ENCODE assay signal across 27 cellular contexts in the genomic region with DNA sequence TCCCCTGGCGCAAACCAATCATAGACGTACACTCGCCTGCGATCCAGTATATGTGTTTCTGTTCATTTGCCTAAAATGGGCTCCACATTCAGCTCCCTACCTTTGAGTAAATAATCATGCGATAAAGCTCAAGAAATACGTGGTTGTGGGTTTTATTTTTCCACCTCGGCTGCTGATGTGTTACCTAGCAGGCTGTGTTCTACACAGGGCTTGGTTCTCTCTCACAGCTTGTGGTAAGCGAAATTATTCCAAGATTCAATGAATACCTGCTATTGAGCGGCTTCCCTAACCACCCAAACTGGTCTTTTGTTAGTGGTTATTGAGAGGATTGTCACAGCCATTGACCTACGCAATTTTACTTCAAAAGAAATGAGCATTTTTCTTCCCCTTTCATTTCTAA.
DNase-seq lines count a peak whose midpoint lies in the region; ATAC-seq, FAIRE-seq and TF ChIP-seq lines count a peak whose summit lies in the region.
"Had no signal": no experiment of that assay in that cellular context is flagged by ENCODE, and none has a peak within 500 bp of the region (broad histone marks: within the 10 kb centered on the region; RNA-seq: fewer than 3 reads in every experiment).

No MANE protein-coding gene starts in this region.

- no peaks in the 10 kb centered on the region for H3K9me3 ChIP-seq in A549
- H3K9me3 ChIP-seq: BLaER1 treated with 17β-estradiol and CSF1 and Interleukin-3, amounts not matched to agents 10 nM and 100 nM; HAP-1; MG63; SJSA1 had no signal

- no peak for TF ChIP-seq POLR2A in A549 (IDR thresholded peaks at IDR 0.05; ENCODE audit: low read length)

- peak overlapping the region; percentile 75 for H3K27ac Mint-ChIP-seq in mesothelial cell of epicardium
- peak overlapping the region; percentile 71 for H3K27ac Mint-ChIP-seq in progenitor cell of endocrine pancreas
- H3K27ac Mint-ChIP-seq: CD4-positive, alpha-beta T cell; HFFc6 had no signal

- no peaks in the 10 kb centered on the region for H3K27me3 Mint-ChIP-seq in mesothelial cell of epicardium (ENCODE audit: low read depth)
- no peaks in the 10 kb centered on the region for H3K27me3 Mint-ChIP-seq in progenitor cell of endocrine pancreas

- DNase-seq in A549 (ENCODE audit: low read depth in 1 of 2, low spot score in 1 of 2) = no peak
- DNase-seq in NCI-H2227 treated with DMSO at 0.1 percent for 48 hours (lab: John Stamatoyannopoulos, UW) = peak; percentile 95
- no peak for DNase-seq in mesothelial cell of epicardium (ENCODE audit: low spot score in 2 of 2, unreplicated experiment in 2 of 2)
- no peak for DNase-seq in progenitor cell of endocrine pancreas (ENCODE audit: low spot score, unreplicated experiment)
- DNase-seq in stimulated activated CD4-positive, alpha-beta T cell treated with anti-CD3 and anti-CD28 coated beads, Interleukin-4, amount 100 ng/mL, for 24 hours = no peak
- no peak for DNase-seq in foreskin fibroblast
- DNase-seq: AML-193; CD4-positive, alpha-beta T cell; DMS53; GM23248; HFFc6; KG1; MG63; NCI-H1105 treated with DMSO at 0.1 percent for 48 hours; NCI-H1694; NCI-H2029 treated with DMSO at 0.1 percent for 48 hours; NCI-H446 treated with DMSO at 0.1 percent for 48 hours; NCI-H526; NCI-H82; PC-9 had no signal

- WGBS in A549 (ENCODE audit: missing lambda C conversion rate) = 81% methylated on average over 10 of the region's 10 CpGs

- ATAC-seq in A549 (no peak), HG02571 (IDR thresholded peaks at IDR 0.05; ENCODE audit: unreplicated experiment) (no peak), GM18861 (IDR thresholded peaks at IDR 0.05; ENCODE audit: unreplicated experiment) (no peak)
- ATAC-seq: Right ventricle myocardium inferior had no signal

- peaks cover 44% of the 10 kb centered on the region for H3K4me1 ChIP-seq in A549

- H3K4me1 Mint-ChIP-seq in mesothelial cell of epicardium (peaks cover 61% of the 10 kb centered on the region), progenitor cell of endocrine pancreas (ENCODE audit: low read depth) (peaks cover 13% of the 10 kb centered on the region)

- TF ChIP-seq CTCF in A549 (IDR thresholded peaks at IDR 0.05) = no peak
- no peak for TF ChIP-seq CTCF in mesothelial cell of epicardium (IDR thresholded peaks at IDR 0.05; ENCODE audit: unreplicated experiment)
- TF ChIP-seq CTCF in progenitor cell of endocrine pancreas (IDR thresholded peaks at IDR 0.05; ENCODE audit: unreplicated experiment) = no peak
- TF ChIP-seq CTCF in foreskin fibroblast (IDR thresholded peaks at IDR 0.05; ENCODE audit: low read depth, low read length) = no peak

- POLR2A ChIA-PET in A549 (lab: Yijun Ruan, JAX) = interaction anchor here (0.5 kb wide), 1 partner anchor 49 kb away, joined by 8 read pairs; no protein-coding TSS in a partner anchor

- no peak overlapping the region for H3K4me3 ChIP-seq in A549
- no peak overlapping the region for H3K4me3 ChIP-seq in foreskin fibroblast (ENCODE audit: low read depth in 1 of 2, low read length in 2 of 2)
- H3K4me3 ChIP-seq: BLaER1 treated with 17β-estradiol and CSF1 and Interleukin-3, amounts not matched to agents 10 nM and 100 nM; GM23248; HAP-1; MG63; PC-9; SJSA1 had no signal

- peak overlapping the region in 1 of 2 experiments; percentile 73; a peak in 3 of 6 replicates for H3K27ac ChIP-seq in A549
- H3K27ac ChIP-seq: BLaER1 treated with 17β-estradiol and CSF1 and Interleukin-3, amounts not matched to agents 10 nM and 100 nM; GM23248; PC-9; SJSA1 had no signal

- TF ChIP-seq EP300 in A549 (IDR thresholded peaks at IDR 0.05) = no peak

- H3K36me3 Mint-ChIP-seq in mesothelial cell of epicardium = peaks cover 2% of the 10 kb centered on the region
- peaks cover 4% of the 10 kb centered on the region for H3K36me3 Mint-ChIP-seq in progenitor cell of endocrine pancreas (ENCODE audit: insufficient read depth)

- TF ChIP-seq RAD21 in A549 (conservative IDR thresholded peaks at IDR 0.05 in 1 of 2, IDR thresholded peaks at IDR 0.05 in 1 of 2) = no peak

- CTCF ChIA-PET in A549 (lab: Yijun Ruan, JAX) = no interaction called here

- 0 out of 3 replicates have a peak overlapping the region, but pooled peaks have one; percentile 11 for H3K4me2 ChIP-seq in A549
- H3K4me2 ChIP-seq: BLaER1 treated with 17β-estradiol and CSF1 and Interleukin-3, amounts not matched to agents 10 nM and 100 nM; PC-9 had no signal

- H3K4me3 Mint-ChIP-seq in mesothelial cell of epicardium (no peak overlapping the region), progenitor cell of endocrine pancreas (ENCODE audit: low read depth) (no peak overlapping the region)
- H3K4me3 Mint-ChIP-seq: CD4-positive, alpha-beta T cell; HFFc6 had no signal

- FAIRE-seq in A549 (lab: Jason Lieb, UNC) = no peak
- FAIRE-seq: G401.6 had no signal

- H3K9me3 Mint-ChIP-seq in mesothelial cell of epicardium = no peaks in the 10 kb centered on the region
- no peaks in the 10 kb centered on the region for H3K9me3 Mint-ChIP-seq in progenitor cell of endocrine pancreas (ENCODE audit: low read depth)
- H3K9me3 Mint-ChIP-seq: CD4-positive, alpha-beta T cell; HFFc6 had no signal

TF ChIP-seq in A549, 52 proteins besides CTCF, POLR2A, EP300 and RAD21:
- TF ChIP-seq, protein P1, sequence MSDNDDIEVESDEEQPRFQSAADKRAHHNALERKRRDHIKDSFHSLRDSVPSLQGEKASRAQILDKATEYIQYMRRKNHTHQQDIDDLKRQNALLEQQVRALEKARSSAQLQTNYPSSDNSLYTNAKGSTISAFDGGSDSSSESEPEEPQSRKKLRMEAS (IDR thresholded peaks at IDR 0.05) = no peak
- TF ChIP-seq, protein P2, sequence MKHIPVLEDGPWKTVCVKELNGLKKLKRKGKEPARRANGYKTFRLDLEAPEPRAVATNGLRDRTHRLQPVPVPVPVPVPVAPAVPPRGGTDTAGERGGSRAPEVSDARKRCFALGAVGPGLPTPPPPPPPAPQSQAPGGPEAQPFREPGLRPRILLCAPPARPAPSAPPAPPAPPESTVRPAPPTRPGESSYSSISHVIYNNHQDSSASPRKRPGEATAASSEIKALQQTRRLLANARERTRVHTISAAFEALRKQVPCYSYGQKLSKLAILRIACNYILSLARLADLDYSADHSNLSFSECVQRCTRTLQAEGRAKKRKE (CRISPR knock-in tag; IDR thresholded peaks at IDR 0.05; ENCODE audit: low read depth) = no peak
- TF ChIP-seq CHD2 (IDR thresholded peaks at IDR 0.05; ENCODE audit: low read length, partially characterized antibody) = no peak
- TF ChIP-seq GATA3 (IDR thresholded peaks at IDR 0.05; ENCODE audit: borderline replicate concordance) = no peak
- TF ChIP-seq EHMT2 (IDR thresholded peaks at IDR 0.05; ENCODE audit: low read depth) = no peak
- no peak for TF ChIP-seq MAFK (IDR thresholded peaks at IDR 0.05; ENCODE audit: partially characterized antibody)
